8 cellular contexts compared by ENCODE assay signal in genomic region chr6:136791296-136792065, GRCh38. TPM values are rescaled to one million over a fixed set of nuclear protein-coding genes. Genes with fewer than 3 reads are reported as not detected.
A peak's percentile ranks its signal among the peaks of the same experiment; 100 is the strongest.
DNase-seq lines count a peak whose midpoint lies in the region; ATAC-seq and TF ChIP-seq lines count a peak whose summit lies in the region.

No MANE protein-coding gene starts in this region.

- peaks cover 0 to 30% (median 14%) of the 10 kb centered on the region in 11 experiments; a peak in 15 of 22 replicates for H3K36me3 ChIP-seq in BLaER1 treated with 17β-estradiol and CSF1 and Interleukin-3, amounts not matched to agents 10 nM and 100 nM

- H3K4me2 ChIP-seq in BLaER1 treated with 17β-estradiol and CSF1 and Interleukin-3, amounts not matched to agents 10 nM and 100 nM = peak overlapping the region; percentile 82 to 97 (median 92)

- peak; percentile 55 for DNase-seq in NOMO-1 treated with dmso at 0.1 percent for 144 hours (lab: John Stamatoyannopoulos, UW; ENCODE audit: unreplicated experiment)
- peak; percentile 65 to 67 for DNase-seq in activated T-cell treated with anti-CD3 and anti-CD28 coated beads, Interleukin-2, amount 50 U/mL, for 48 hours
- peak; percentile 73 for DNase-seq in fibroblast of gingiva (ENCODE audit: low read depth)
- peak; percentile 34 for DNase-seq in natural killer cell
- DNase-seq in substantia nigra (lab: John Stamatoyannopoulos, UW) = peak in 32 of 49 donors; percentile 4 to 70 (median 30)

- H3K27ac ChIP-seq in BLaER1 treated with 17β-estradiol and CSF1 and Interleukin-3, amounts not matched to agents 10 nM and 100 nM = peak overlapping the region; percentile 73 to 92 (median 90)
- H3K27ac ChIP-seq in substantia nigra (ENCODE audit: low read depth, low read length, poor library complexity, severe bottlenecking) = peak overlapping the region; percentile 58

- peak; percentile 31 for ATAC-seq in HG03159 (IDR thresholded peaks at IDR 0.05; ENCODE audit: unreplicated experiment)
- peak in 2 of 3 donors; percentile 7 to 9 for ATAC-seq in natural killer cell

- peak overlapping the region; percentile 96 to 99 for H3K27ac Mint-ChIP-seq in natural killer cell

- H4K20me1 ChIP-seq in BLaER1 treated with 17β-estradiol and CSF1 and Interleukin-3, amounts not matched to agents 10 nM and 100 nM = peaks cover 0 to 32% (median 0%) of the 10 kb centered on the region in 11 experiments; a peak in 4 of 22 replicates

- peak overlapping the region; percentile 76 to 94 (median 88) for H3K9ac ChIP-seq in BLaER1 treated with 17β-estradiol and CSF1 and Interleukin-3, amounts not matched to agents 10 nM and 100 nM

- no peaks in the 10 kb centered on the region for H3K27me3 Mint-ChIP-seq in natural killer cell (ENCODE audit: low read depth in 2 of 2)

- H3K4me3 Mint-ChIP-seq in natural killer cell = peak overlapping the region; percentile 90

- TF ChIP-seq POLR2A in GM18951 (IDR thresholded peaks at IDR 0.05; ENCODE audit: extremely low read depth, insufficient read depth, insufficient read length) = peak; percentile 79

- peak overlapping the region; percentile 77 to 99 (median 84) for H3K4me3 ChIP-seq in BLaER1 treated with 17β-estradiol and CSF1 and Interleukin-3, amounts not matched to agents 10 nM and 100 nM

- TF ChIP-seq CTCF in natural killer cell (IDR thresholded peaks at IDR 0.05) = no peak

- H3K9me3 Mint-ChIP-seq in natural killer cell = peaks cover 2 to 8% of the 10 kb centered on the region in 2 donors

- no peaks in the 10 kb centered on the region for H3K27me3 ChIP-seq in BLaER1 treated with 17β-estradiol and CSF1 and Interleukin-3, amounts not matched to agents 10 nM and 100 nM

- peaks cover 26 to 58% (median 50%) of the 10 kb centered on the region in 10 experiments for H3K4me1 ChIP-seq in BLaER1 treated with 17β-estradiol and CSF1 and Interleukin-3, amounts not matched to agents 10 nM and 100 nM

- H3K4me1 Mint-ChIP-seq in natural killer cell = peaks cover 49 to 52% of the 10 kb centered on the region in 2 donors

- peaks cover 0 to 28% (median 6%) of the 10 kb centered on the region in 11 experiments; a peak in 9 of 22 replicates for H3K9me3 ChIP-seq in BLaER1 treated with 17β-estradiol and CSF1 and Interleukin-3, amounts not matched to agents 10 nM and 100 nM (replicated peaks in 1 of 11)

- no peaks in the 10 kb centered on the region for H3K36me3 Mint-ChIP-seq in natural killer cell

- intact Hi-C loops in natural killer cell (cut with micrococcal nuclease) = loop anchor here (1.0 to 2.0 kb wide), 4 partner anchors 27 to 209 kb away; partner anchors contain the start of gene PEX7

- in situ Hi-C loops in GM18951 (cut with MboI; ENCODE audit: low sequenced_read_pairs, unreplicated experiment) = loop anchor here (5.0 kb wide), 1 partner anchor 149 kb away; no protein-coding TSS in a partner anchor

RNA-seq across cellular contexts. Expression of gene MAP3K5, which starts 0.8 kb away (rescaled TPM):
- 10 to 100 TPM; 19.7 to 36.7 (median 35.4) TPM for total RNA-seq in natural killer cell

RNA-seq across cellular contexts. Expression of gene PEX7, which starts 30.9 kb away (rescaled TPM):
- total RNA-seq in natural killer cell = 1 to 10 TPM; 2.4 to 3.6 (median 2.5) TPM

Comparison
In these comparisons a context has a peak if more than half of its experiments do, and no peak if none do; other contexts are left out.
1. Peak in every context shown above with its lines: DNase-seq, ATAC-seq, H3K4me3 ChIP-seq and H3K27ac ChIP-seq.